22 cellular contexts compared by ENCODE assay signal in the genomic region with DNA sequence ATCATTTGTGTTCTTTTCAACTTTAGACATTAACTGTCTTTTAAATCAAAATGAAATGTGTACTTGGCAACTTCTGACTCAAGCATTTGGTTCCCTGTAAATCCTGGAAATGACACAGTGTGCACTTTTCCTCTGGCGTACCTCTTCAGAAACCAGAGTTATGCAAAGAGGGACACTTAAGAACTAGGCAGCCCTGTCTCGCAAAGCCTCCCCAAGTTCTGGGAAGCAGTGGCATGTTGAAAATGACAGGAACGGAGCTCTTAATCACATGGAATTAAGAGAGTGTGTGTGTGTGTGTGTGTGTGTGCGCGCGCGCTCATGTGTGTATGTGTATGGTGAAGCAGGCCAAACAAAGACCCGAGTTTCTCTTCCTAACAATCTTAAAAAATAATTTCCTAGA.
"Had no signal": no experiment of that assay in that cellular context is flagged by ENCODE, and none has a peak within 500 bp of the region (broad histone marks: within the 10 kb centered on the region; RNA-seq: fewer than 3 reads in every experiment).

No MANE protein-coding gene starts in this region.

- ATAC-seq: effector memory CD8-positive, alpha-beta T cell; naive thymus-derived CD8-positive, alpha-beta T cell; psoas muscle; right cardiac atrium; stimulated activated memory B cell treated with anti-CD40 and anti-IgM and Interleukin-4, amounts not matched to agents 10 μg/mL and 1 μg/mL and 100 μg/mL, for 72 hours; stimulated activated naive CD8-positive, alpha-beta T cell treated with anti-CD3 and anti-CD28 coated beads, Interleukin-15, Interleukin-2, amounts not matched to agents 100 U/mL and 50 U/mL, for 24 hours had no signal

- H3K27ac Mint-ChIP-seq: effector memory CD8-positive, alpha-beta T cell; naive thymus-derived CD8-positive, alpha-beta T cell; nephron progenitor cell; stimulated activated memory B cell treated with anti-CD40 and anti-IgM and Interleukin-4, amounts not matched to agents 10 μg/mL and 1 μg/mL and 100 μg/mL, for 72 hours had no signal

- H3K27ac ChIP-seq: esophagus squamous epithelium, ovary, psoas muscle, sigmoid colon, spleen, testis, tibial nerve, vagina had no signal

- H3K4me3 Mint-ChIP-seq: effector memory CD8-positive, alpha-beta T cell; naive thymus-derived CD8-positive, alpha-beta T cell; nephron progenitor cell; stimulated activated memory B cell treated with anti-CD40 and anti-IgM and Interleukin-4, amounts not matched to agents 10 μg/mL and 1 μg/mL and 100 μg/mL, for 72 hours had no signal

- DNase-seq: cortex of kidney; effector memory CD8-positive, alpha-beta T cell; erythroblast; esophagus squamous epithelium; mammary epithelial cell; mesendoderm; naive thymus-derived CD8-positive, alpha-beta T cell; nephron progenitor cell; nucleus accumbens; ovary; posterior cingulate gyrus; psoas muscle; right cardiac atrium; sigmoid colon; spleen; stimulated activated CD4-positive, alpha-beta T cell treated with anti-CD3 and anti-CD28 coated beads, Interleukin-4, amount 100 ng/mL, for 4 hours; stimulated activated naive CD8-positive, alpha-beta T cell treated with anti-CD3 and anti-CD28 coated beads, Interleukin-15, Interleukin-2, amounts not matched to agents 100 U/mL and 50 U/mL, for 24 hours; substantia nigra; testis had no signal

- H3K9me3 Mint-ChIP-seq: stimulated activated memory B cell treated with anti-CD40 and anti-IgM and Interleukin-4, amounts not matched to agents 10 μg/mL and 1 μg/mL and 100 μg/mL, for 72 hours had no signal

- H3K4me1 ChIP-seq: esophagus squamous epithelium, psoas muscle, spleen, testis, tibial nerve had no signal

- H3K4me1 Mint-ChIP-seq: naive thymus-derived CD8-positive, alpha-beta T cell; stimulated activated memory B cell treated with anti-CD40 and anti-IgM and Interleukin-4, amounts not matched to agents 10 μg/mL and 1 μg/mL and 100 μg/mL, for 72 hours had no signal

- H3K4me3 ChIP-seq: esophagus squamous epithelium, ovary, psoas muscle, sigmoid colon, spleen, testis, tibial nerve, vagina had no signal

- H3K36me3 ChIP-seq: esophagus squamous epithelium, ovary, sigmoid colon, spleen, tibial nerve, vagina had no signal

- H3K36me3 Mint-ChIP-seq: naive thymus-derived CD8-positive, alpha-beta T cell; stimulated activated memory B cell treated with anti-CD40 and anti-IgM and Interleukin-4, amounts not matched to agents 10 μg/mL and 1 μg/mL and 100 μg/mL, for 72 hours had no signal

- H3K27me3 Mint-ChIP-seq: effector memory CD8-positive, alpha-beta T cell; naive thymus-derived CD8-positive, alpha-beta T cell; stimulated activated memory B cell treated with anti-CD40 and anti-IgM and Interleukin-4, amounts not matched to agents 10 μg/mL and 1 μg/mL and 100 μg/mL, for 72 hours had no signal

- H3K27me3 ChIP-seq: esophagus squamous epithelium, ovary, sigmoid colon, spleen, testis, tibial nerve, vagina had no signal

- H3K9me3 ChIP-seq: esophagus squamous epithelium, ovary, psoas muscle, sigmoid colon, spleen, testis, tibial nerve, vagina had no signal
